Comparison of ENCODE assay signal across 1 cellular context in the genomic region with DNA sequence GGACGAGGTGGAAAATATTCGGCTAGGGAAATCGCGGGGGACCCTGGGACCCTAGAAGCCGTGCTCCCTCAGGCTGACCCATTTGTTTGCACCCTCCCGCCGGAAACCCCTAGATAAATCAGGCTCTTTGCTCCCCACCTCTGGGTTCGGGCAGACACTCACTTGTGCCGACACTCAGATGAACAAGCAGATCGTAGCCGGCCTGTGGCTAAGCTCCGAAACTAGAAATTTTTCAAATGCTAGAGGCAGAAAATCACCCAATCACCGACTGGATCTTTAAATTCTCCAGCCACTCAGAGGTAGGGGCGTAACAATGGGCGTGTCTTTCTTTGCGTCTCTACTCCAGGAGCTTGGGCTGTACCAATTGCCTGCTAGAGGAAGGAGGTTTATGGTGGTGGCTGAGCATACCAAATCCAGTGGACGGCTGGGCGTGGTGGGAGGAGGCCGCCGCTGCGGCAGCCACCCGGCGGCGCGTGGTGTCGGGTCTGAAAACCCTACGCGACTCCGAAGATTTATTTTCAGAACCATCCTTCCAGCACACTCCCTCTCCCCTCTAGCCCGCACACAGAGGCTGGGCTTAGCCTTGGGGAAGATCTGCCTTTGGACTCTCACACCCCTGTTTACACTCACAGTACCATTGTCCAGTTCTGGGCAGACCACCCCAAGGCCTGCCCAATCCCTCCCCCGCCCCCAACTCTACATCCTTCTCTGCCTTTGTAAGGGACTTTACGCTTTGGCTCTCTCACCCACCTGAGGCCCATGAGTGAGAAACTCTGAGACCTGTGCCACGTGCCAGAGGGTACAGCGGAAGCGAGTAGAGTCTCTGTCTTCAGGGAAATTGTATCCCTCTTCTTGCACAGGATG.
TF ChIP-seq lines count a peak whose summit lies in the region.

A gene with protein sequence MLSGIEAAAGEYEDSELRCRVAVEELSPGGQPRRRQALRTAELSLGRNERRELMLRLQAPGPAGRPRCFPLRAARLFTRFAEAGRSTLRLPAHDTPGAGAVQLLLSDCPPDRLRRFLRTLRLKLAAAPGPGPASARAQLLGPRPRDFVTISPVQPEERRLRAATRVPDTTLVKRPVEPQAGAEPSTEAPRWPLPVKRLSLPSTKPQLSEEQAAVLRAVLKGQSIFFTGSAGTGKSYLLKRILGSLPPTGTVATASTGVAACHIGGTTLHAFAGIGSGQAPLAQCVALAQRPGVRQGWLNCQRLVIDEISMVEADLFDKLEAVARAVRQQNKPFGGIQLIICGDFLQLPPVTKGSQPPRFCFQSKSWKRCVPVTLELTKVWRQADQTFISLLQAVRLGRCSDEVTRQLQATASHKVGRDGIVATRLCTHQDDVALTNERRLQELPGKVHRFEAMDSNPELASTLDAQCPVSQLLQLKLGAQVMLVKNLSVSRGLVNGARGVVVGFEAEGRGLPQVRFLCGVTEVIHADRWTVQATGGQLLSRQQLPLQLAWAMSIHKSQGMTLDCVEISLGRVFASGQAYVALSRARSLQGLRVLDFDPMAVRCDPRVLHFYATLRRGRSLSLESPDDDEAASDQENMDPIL (minus strand): TSS at position 217 of the 864 bp plus-strand sequence. CDS start 1,312 bp downstream, outside the sequence.

TF ChIP-seq in HepG2, 621 proteins besides CTCF, POLR2A, EP300 and RAD21 (continued from another document and continues in another):
- TF ChIP-seq HMGA1 (CRISPR knock-in tag; conservative IDR thresholded peaks at IDR 0.05) (no peak), ZNF160 (CRISPR knock-in tag; IDR thresholded peaks at IDR 0.05) (no peak), PITX1 (CRISPR knock-in tag; IDR thresholded peaks at IDR 0.05) (peak; percentile 74; the same call in 1 of the 2 replicates), ZNF710 (CRISPR knock-in tag; IDR thresholded peaks at IDR 0.05; ENCODE audit: borderline replicate concordance) (0 out of 2 replicates have a peak, but pooled peaks have one; percentile 55), KLF15 (CRISPR knock-in tag; IDR thresholded peaks at IDR 0.05; ENCODE audit: borderline replicate concordance) (0 out of 2 replicates have a peak, but pooled peaks have one; percentile 11), RBAK (CRISPR knock-in tag; IDR thresholded peaks at IDR 0.05) (no peak), E2F2 (CRISPR knock-in tag; IDR thresholded peaks at IDR 0.05; ENCODE audit: borderline replicate concordance) (no peak), ZNF780A (CRISPR knock-in tag; IDR thresholded peaks at IDR 0.05) (no peak), ZBTB38 (CRISPR knock-in tag; IDR thresholded peaks at IDR 0.05) (peak; percentile 59; the same call in 1 of the 2 replicates), BRF2 (CRISPR knock-in tag; IDR thresholded peaks at IDR 0.05) (no peak), RFXAP (CRISPR knock-in tag; IDR thresholded peaks at IDR 0.05; ENCODE audit: borderline replicate concordance) (no peak), ZNF414 (CRISPR knock-in tag; IDR thresholded peaks at IDR 0.05) (peak; percentile 71; the same call in 1 of the 2 replicates), ZNF20 (CRISPR knock-in tag; IDR thresholded peaks at IDR 0.05) (no peak), RXRA (CRISPR knock-in tag; IDR thresholded peaks at IDR 0.05) (peak; percentile 47; the same call in 1 of the 2 replicates), HMG20B (CRISPR knock-in tag; conservative IDR thresholded peaks at IDR 0.05) (0 out of 2 replicates have a peak, but pooled peaks have one; percentile 26), TCF12 (IDR thresholded peaks at IDR 0.05) (no peak), TCF12 (CRISPR knock-in tag; IDR thresholded peaks at IDR 0.05) (no peak), EZH2 (conservative IDR thresholded peaks at IDR 0.05; ENCODE audit: low read depth, low read length) (no peak), ZNF232 (CRISPR knock-in tag; IDR thresholded peaks at IDR 0.05; ENCODE audit: borderline replicate concordance) (0 out of 2 replicates have a peak, but pooled peaks have one; percentile 3), PREB (CRISPR knock-in tag; IDR thresholded peaks at IDR 0.05) (no peak), ZSCAN9 (CRISPR knock-in tag; IDR thresholded peaks at IDR 0.05; ENCODE audit: borderline replicate concordance) (no peak), MIER3 (CRISPR knock-in tag; IDR thresholded peaks at IDR 0.05; ENCODE audit: borderline replicate concordance) (no peak), ZNF691 (CRISPR knock-in tag; IDR thresholded peaks at IDR 0.05; ENCODE audit: borderline replicate concordance, low read depth) (0 out of 2 replicates have a peak, but pooled peaks have one; percentile 63), RARA (CRISPR knock-in tag; IDR thresholded peaks at IDR 0.05) (no peak), TCF7 (IDR thresholded peaks at IDR 0.05; ENCODE audit: low read depth) (no peak), SALL1 (CRISPR knock-in tag; IDR thresholded peaks at IDR 0.05) (peak; percentile 70), ZNF768 (CRISPR knock-in tag; IDR thresholded peaks at IDR 0.05) (peak; percentile 60; the same call in 1 of the 2 replicates)
- TF ChIP-seq, protein P1, sequence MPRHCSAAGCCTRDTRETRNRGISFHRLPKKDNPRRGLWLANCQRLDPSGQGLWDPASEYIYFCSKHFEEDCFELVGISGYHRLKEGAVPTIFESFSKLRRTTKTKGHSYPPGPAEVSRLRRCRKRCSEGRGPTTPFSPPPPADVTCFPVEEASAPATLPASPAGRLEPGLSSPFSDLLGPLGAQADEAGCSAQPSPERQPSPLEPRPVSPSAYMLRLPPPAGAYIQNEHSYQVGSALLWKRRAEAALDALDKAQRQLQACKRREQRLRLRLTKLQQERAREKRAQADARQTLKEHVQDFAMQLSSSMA (CRISPR knock-in tag; IDR thresholded peaks at IDR 0.05): 0 out of 2 replicates have a peak, but pooled peaks have one; percentile 65
- TF ChIP-seq, protein P2, sequence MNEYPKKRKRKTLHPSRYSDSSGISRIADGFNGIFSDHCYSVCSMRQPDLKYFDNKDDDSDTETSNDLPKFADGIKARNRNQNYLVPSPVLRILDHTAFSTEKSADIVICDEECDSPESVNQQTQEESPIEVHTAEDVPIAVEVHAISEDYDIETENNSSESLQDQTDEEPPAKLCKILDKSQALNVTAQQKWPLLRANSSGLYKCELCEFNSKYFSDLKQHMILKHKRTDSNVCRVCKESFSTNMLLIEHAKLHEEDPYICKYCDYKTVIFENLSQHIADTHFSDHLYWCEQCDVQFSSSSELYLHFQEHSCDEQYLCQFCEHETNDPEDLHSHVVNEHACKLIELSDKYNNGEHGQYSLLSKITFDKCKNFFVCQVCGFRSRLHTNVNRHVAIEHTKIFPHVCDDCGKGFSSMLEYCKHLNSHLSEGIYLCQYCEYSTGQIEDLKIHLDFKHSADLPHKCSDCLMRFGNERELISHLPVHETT (CRISPR knock-in tag; conservative IDR thresholded peaks at IDR 0.05): 0 out of 2 replicates have a peak, but pooled peaks have one; percentile 48
- TF ChIP-seq, protein P3, sequence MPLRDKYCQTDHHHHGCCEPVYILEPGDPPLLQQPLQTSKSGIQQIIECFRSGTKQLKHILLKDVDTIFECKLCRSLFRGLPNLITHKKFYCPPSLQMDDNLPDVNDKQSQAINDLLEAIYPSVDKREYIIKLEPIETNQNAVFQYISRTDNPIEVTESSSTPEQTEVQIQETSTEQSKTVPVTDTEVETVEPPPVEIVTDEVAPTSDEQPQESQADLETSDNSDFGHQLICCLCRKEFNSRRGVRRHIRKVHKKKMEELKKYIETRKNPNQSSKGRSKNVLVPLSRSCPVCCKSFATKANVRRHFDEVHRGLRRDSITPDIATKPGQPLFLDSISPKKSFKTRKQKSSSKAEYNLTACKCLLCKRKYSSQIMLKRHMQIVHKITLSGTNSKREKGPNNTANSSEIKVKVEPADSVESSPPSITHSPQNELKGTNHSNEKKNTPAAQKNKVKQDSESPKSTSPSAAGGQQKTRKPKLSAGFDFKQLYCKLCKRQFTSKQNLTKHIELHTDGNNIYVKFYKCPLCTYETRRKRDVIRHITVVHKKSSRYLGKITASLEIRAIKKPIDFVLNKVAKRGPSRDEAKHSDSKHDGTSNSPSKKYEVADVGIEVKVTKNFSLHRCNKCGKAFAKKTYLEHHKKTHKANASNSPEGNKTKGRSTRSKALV (CRISPR knock-in tag; IDR thresholded peaks at IDR 0.05): no peak
- TF ChIP-seq, protein P4, sequence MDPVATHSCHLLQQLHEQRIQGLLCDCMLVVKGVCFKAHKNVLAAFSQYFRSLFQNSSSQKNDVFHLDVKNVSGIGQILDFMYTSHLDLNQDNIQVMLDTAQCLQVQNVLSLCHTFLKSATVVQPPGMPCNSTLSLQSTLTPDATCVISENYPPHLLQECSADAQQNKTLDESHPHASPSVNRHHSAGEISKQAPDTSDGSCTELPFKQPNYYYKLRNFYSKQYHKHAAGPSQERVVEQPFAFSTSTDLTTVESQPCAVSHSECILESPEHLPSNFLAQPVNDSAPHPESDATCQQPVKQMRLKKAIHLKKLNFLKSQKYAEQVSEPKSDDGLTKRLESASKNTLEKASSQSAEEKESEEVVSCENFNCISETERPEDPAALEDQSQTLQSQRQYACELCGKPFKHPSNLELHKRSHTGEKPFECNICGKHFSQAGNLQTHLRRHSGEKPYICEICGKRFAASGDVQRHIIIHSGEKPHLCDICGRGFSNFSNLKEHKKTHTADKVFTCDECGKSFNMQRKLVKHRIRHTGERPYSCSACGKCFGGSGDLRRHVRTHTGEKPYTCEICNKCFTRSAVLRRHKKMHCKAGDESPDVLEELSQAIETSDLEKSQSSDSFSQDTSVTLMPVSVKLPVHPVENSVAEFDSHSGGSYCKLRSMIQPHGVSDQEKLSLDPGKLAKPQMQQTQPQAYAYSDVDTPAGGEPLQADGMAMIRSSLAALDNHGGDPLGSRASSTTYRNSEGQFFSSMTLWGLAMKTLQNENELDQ (CRISPR knock-in tag; IDR thresholded peaks at IDR 0.05; ENCODE audit: borderline replicate concordance): no peak
- TF ChIP-seq, protein P5, sequence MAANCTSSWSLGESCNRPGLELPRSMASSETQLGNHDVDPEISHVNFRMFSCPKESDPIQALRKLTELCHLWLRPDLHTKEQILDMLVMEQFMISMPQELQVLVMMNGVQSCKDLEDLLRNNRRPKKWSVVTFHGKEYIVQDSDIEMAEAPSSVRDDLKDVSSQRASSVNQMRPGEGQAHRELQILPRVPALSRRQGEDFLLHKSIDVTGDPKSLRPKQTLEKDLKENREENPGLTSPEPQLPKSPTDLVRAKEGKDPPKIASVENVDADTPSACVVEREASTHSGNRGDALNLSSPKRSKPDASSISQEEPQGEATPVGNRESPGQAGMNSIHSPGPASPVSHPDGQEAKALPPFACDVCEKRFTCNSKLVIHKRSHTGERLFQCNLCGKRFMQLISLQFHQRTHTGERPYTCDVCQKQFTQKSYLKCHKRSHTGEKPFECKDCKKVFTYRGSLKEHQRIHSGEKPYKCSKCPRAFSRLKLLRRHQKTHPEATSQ (CRISPR knock-in tag; IDR thresholded peaks at IDR 0.05; ENCODE audit: borderline replicate concordance): no peak; the same call in 1 of the 2 replicates
- TF ChIP-seq, protein P6, sequence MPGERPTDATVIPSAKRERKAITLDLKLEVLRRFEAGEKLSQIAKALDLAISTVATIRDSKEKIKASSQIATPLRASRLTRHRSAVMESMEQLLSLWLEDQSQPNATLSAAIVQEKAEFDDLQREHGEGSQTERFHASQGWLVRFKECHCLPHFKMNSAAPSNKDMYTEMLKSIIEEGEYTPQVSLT (CRISPR knock-in tag; IDR thresholded peaks at IDR 0.05; ENCODE audit: borderline replicate concordance, low read depth): no peak
- TF ChIP-seq, protein P7, sequence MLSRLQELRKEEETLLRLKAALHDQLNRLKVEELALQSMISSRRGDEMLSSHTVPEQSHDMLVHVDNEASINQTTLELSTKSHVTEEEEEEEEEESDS (CRISPR knock-in tag; IDR thresholded peaks at IDR 0.05; ENCODE audit: borderline replicate concordance): no peak
